1 cellular context compared by ENCODE assay signal in the genomic region with DNA sequence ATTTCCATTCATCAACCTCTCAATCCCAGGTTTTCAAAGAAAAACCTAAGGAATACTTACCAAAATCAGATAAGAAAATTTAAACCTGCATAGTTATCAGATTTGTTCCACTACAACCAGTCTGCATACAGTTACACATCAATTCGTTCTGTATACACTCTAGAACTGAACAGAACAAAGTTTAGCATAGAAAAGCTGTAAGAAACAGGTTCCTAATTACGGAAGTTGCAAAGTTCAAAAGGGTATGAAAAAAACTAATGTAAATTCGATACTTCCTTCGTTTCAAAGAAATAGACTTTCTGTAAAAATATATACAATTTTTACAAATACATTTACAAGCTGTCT.
TF ChIP-seq lines count a peak whose summit lies in the region.

No MANE protein-coding gene starts in this region.

TF ChIP-seq in K562, 482 proteins besides CTCF, POLR2A, EP300 and RAD21:
- TF ChIP-seq CEBPB (tag; IDR thresholded peaks at IDR 0.05) (peak; percentile 25), CEBPG (CRISPR knock-in tag; IDR thresholded peaks at IDR 0.05) (no peak), CEBPG (tag; conservative IDR thresholded peaks at IDR 0.05 in 1 of 2, IDR thresholded peaks at IDR 0.05 in 1 of 2) (0 out of 4 replicates have a peak, but pooled peaks of 1 of the 2 experiments have one; percentile 1), BMI1 (IDR thresholded peaks at IDR 0.05; ENCODE audit: low read length) (no peak), LARP7 (IDR thresholded peaks at IDR 0.05) (no peak), SMARCA4 (IDR thresholded peaks at IDR 0.05) (0 out of 2 replicates have a peak, but pooled peaks have one; percentile 11), PPARD (CRISPR knock-in tag; IDR thresholded peaks at IDR 0.05) (no peak), GATAD2B (IDR thresholded peaks at IDR 0.05; ENCODE audit: borderline replicate concordance) (0 out of 2 replicates have a peak, but pooled peaks have one; percentile 31), ZBTB40 (IDR thresholded peaks at IDR 0.05) (no peak), ZBTB40 (CRISPR knock-in tag; IDR thresholded peaks at IDR 0.05) (no peak), SMARCC2 (IDR thresholded peaks at IDR 0.05; ENCODE audit: low read depth) (0 out of 2 replicates have a peak, but pooled peaks have one; percentile 31)
